Comparison of ENCODE assay signal across 1 cellular context in the genomic region with DNA sequence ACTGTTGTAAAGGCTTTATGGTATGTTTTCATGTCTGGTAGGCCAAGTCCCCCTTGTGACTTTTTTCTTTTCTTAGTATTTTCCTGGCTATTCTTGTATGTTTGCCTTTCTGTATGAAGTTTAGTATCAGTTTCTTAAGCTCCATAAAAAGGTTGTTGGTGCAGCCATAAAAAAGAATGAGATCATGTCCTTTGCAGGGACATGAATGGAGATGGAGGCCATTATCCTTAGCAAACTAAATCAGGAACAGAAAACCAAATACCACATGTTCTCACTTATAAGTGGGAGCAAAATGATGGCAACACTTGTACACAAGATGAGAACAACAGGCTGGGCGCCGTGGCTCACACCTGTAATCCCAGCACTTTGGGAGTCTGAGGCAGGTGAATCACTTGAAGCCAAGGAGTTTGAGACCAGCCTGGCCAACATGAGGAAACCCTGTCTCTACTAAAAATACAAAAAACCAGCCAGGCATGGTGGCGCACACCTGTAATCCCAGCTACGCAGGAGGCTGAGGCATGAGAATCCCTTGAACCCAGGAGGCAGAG.
TF ChIP-seq lines count a peak whose summit lies in the region.

No MANE protein-coding gene starts in this region.

TF ChIP-seq in HEK293, 187 proteins besides CTCF, POLR2A, EP300 and RAD21:
- TF ChIP-seq ZXDB (tag by site-specific recombination; IDR thresholded peaks at IDR 0.05), result peak; percentile 48; the same call in 1 of the 2 replicates
- peak; percentile 59; the same call in 1 of the 2 replicates for TF ChIP-seq YY2 (tag by site-specific recombination; IDR thresholded peaks at IDR 0.05)
- TF ChIP-seq, protein P1, sequence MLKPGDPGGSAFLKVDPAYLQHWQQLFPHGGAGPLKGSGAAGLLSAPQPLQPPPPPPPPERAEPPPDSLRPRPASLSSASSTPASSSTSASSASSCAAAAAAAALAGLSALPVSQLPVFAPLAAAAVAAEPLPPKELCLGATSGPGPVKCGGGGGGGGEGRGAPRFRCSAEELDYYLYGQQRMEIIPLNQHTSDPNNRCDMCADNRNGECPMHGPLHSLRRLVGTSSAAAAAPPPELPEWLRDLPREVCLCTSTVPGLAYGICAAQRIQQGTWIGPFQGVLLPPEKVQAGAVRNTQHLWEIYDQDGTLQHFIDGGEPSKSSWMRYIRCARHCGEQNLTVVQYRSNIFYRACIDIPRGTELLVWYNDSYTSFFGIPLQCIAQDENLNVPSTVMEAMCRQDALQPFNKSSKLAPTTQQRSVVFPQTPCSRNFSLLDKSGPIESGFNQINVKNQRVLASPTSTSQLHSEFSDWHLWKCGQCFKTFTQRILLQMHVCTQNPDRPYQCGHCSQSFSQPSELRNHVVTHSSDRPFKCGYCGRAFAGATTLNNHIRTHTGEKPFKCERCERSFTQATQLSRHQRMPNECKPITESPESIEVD (tag by site-specific recombination; IDR thresholded peaks at IDR 0.05), result peak; percentile 80
- TF ChIP-seq ZNF18 (tag by site-specific recombination; IDR thresholded peaks at IDR 0.05), result peak; percentile 83
- TF ChIP-seq FEZF1 (tag by site-specific recombination; IDR thresholded peaks at IDR 0.05), result peak; percentile 61
- TF ChIP-seq ZNF843 (tag by site-specific recombination; IDR thresholded peaks at IDR 0.05), result 0 out of 2 replicates have a peak, but pooled peaks have one; percentile 22
- TF ChIP-seq, protein P2, sequence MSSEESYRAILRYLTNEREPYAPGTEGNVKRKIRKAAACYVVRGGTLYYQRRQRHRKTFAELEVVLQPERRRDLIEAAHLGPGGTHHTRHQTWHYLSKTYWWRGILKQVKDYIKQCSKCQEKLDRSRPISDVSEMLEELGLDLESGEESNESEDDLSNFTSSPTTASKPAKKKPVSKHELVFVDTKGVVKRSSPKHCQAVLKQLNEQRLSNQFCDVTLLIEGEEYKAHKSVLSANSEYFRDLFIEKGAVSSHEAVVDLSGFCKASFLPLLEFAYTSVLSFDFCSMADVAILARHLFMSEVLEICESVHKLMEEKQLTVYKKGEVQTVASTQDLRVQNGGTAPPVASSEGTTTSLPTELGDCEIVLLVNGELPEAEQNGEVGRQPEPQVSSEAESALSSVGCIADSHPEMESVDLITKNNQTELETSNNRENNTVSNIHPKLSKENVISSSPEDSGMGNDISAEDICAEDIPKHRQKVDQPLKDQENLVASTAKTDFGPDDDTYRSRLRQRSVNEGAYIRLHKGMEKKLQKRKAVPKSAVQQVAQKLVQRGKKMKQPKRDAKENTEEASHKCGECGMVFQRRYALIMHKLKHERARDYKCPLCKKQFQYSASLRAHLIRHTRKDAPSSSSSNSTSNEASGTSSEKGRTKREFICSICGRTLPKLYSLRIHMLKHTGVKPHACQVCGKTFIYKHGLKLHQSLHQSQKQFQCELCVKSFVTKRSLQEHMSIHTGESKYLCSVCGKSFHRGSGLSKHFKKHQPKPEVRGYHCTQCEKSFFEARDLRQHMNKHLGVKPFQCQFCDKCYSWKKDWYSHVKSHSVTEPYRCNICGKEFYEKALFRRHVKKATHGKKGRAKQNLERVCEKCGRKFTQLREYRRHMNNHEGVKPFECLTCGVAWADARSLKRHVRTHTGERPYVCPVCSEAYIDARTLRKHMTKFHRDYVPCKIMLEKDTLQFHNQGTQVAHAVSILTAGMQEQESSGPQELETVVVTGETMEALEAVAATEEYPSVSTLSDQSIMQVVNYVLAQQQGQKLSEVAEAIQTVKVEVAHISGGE (tag by site-specific recombination; conservative IDR thresholded peaks at IDR 0.05; ENCODE audit: low read depth), result peak; percentile 67; the same call in 1 of the 2 replicates
- TF ChIP-seq, protein P3, sequence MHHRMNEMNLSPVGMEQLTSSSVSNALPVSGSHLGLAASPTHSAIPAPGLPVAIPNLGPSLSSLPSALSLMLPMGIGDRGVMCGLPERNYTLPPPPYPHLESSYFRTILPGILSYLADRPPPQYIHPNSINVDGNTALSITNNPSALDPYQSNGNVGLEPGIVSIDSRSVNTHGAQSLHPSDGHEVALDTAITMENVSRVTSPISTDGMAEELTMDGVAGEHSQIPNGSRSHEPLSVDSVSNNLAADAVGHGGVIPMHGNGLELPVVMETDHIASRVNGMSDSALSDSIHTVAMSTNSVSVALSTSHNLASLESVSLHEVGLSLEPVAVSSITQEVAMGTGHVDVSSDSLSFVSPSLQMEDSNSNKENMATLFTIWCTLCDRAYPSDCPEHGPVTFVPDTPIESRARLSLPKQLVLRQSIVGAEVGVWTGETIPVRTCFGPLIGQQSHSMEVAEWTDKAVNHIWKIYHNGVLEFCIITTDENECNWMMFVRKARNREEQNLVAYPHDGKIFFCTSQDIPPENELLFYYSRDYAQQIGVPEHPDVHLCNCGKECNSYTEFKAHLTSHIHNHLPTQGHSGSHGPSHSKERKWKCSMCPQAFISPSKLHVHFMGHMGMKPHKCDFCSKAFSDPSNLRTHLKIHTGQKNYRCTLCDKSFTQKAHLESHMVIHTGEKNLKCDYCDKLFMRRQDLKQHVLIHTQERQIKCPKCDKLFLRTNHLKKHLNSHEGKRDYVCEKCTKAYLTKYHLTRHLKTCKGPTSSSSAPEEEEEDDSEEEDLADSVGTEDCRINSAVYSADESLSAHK (tag by site-specific recombination; IDR thresholded peaks at IDR 0.05), result peak; percentile 58
- TF ChIP-seq SCRT1 (tag by site-specific recombination; IDR thresholded peaks at IDR 0.05; ENCODE audit: borderline replicate concordance), result peak; percentile 92
